Comparison of ENCODE assay signal across 8 cellular contexts in the genomic region with DNA sequence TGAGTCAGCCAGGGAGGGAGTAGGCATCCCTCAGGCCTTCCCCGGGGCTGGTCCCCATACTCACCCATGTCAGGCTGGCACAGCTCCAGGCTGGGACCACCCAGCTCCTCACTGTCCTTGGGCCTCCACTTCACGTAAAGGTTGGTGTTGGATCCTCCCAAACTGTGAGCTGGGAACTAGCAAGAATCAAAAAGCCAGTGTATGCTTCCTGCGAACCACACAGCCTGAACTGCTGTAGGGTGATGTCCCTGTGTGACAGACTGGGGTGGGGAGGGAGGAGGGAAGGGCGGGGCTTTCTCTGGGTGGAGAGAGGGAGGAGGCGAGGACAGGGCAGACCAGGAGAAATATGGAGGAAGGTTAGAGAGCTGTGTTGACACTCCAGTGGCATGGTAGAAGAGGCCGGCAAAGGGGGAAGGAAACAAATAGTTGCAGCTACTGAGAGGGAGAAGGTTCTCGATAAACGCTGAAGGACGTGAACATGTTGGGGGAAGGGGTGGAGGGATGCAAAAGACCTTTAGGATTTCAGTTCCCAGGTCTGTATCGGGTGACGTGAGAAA.
DNase-seq lines count a peak whose midpoint lies in the region; ATAC-seq lines count a peak whose summit lies in the region.

No MANE protein-coding gene starts in this region.

- in situ Hi-C loops in ACHN (cut with HindIII; ENCODE audit: low pct_ligation_motif_present, low pct_unique_long_range_greater_than_20kb, low sequenced_read_pairs), result no loop called here

- ATAC-seq in GM18870 (IDR thresholded peaks at IDR 0.05; ENCODE audit: unreplicated experiment) (peak; percentile 37), HG03108 (IDR thresholded peaks at IDR 0.05; ENCODE audit: unreplicated experiment) (peak; percentile 29)

- peak; percentile 95 for DNase-seq in ACHN
- DNase-seq in NCI-H2227 (lab: John Stamatoyannopoulos, UW; ENCODE audit: unreplicated experiment), result peak; percentile 65
- peak; percentile 58 for DNase-seq in activated CD4-positive, CD25-positive, alpha-beta regulatory T cell treated with anti-CD3 and anti-CD28 coated beads, Interleukin-2, amount 50 U/mL, for 16 hours (ENCODE audit: low read depth, low spot score)
- DNase-seq in cerebellar nuclear complex (lab: John Stamatoyannopoulos, UW), result peak; percentile 57 to 60
- DNase-seq in kidney tubule cell (ENCODE audit: low spot score), result peak; percentile 87
- DNase-seq in stimulated activated CD4-positive, alpha-beta T cell treated with anti-CD3 and anti-CD28 coated beads, Interleukin-1b, Interleukin-23, amount 100 ng/mL, for 4 hours (ENCODE audit: low read depth in 2 of 2), result peak; percentile 63 to 75

Comparison
In these comparisons a context has a peak if more than half of its experiments do, and no peak if none do; other contexts are left out.
1. Peak in every context shown above with its lines: DNase-seq and ATAC-seq.